ENCODE assay signal across 10 cellular contexts in genomic region chr19:11383706-11384048, GRCh38. TPM values are rescaled to one million over a fixed set of nuclear protein-coding genes. Genes with fewer than 3 reads are reported as not detected.
DNase-seq lines count a peak whose midpoint lies in the region; ATAC-seq and TF ChIP-seq lines count a peak whose summit lies in the region.
"Had no signal": no experiment of that assay in that cellular context is flagged by ENCODE, and none has a peak within 500 bp of the region (broad histone marks: within the 10 kb centered on the region; RNA-seq: fewer than 3 reads in every experiment).

No MANE protein-coding gene starts in this region.

- ATAC-seq in psoas muscle (no peak), HG03280 (IDR thresholded peaks at IDR 0.05; ENCODE audit: unreplicated experiment) (no peak)

- BruUV-seq in Caco-2 (replicated peaks; lab: Mats Ljungman, UMichigan): no TSS peak

- intact Hi-C loops in Caco-2 (cut with micrococcal nuclease; ENCODE audit: unreplicated experiment): loop anchor here (5.0 kb wide), 1 partner anchor 34 kb away; the partner anchor contains the start of gene RGL3
- intact Hi-C loops in psoas muscle (cut with DNase I): loop anchor here (5.0 kb wide), 3 partner anchors 39 to 204 kb away; partner anchors contain the start of gene ELAVL3 (in 1 of the 2)
- intact Hi-C loops in activated naive CD4-positive, alpha-beta T cell treated with anti-CD3 and anti-CD28 coated beads for 36 hours (cut with micrococcal nuclease): no loop called here

- peak overlapping the region; percentile 95 for H3K4me3 Mint-ChIP-seq in Caco-2 (ENCODE audit: unreplicated experiment)
- H3K4me3 Mint-ChIP-seq in glutamatergic neuron (ENCODE audit: unreplicated experiment): peak overlapping the region; percentile 55
- no peak overlapping the region for H3K4me3 Mint-ChIP-seq in activated naive CD4-positive, alpha-beta T cell treated with anti-CD3 and anti-CD28 coated beads for 36 hours

- POLR2A ChIA-PET in Caco-2 (lab: Charles Lee): interaction anchor here (0.5 to 2.3 kb wide), 8 partner anchors 9 to 442 kb away, joined by 3 to 19 read pairs (median 4); partner anchors contain the start of genes RGL3 and SWSAP1

- no peaks in the 10 kb centered on the region for H3K4me1 Mint-ChIP-seq in Caco-2 (ENCODE audit: low read depth, unreplicated experiment)
- H3K4me1 Mint-ChIP-seq in glutamatergic neuron (ENCODE audit: low read depth, unreplicated experiment): peaks cover 6% of the 10 kb centered on the region
- H3K4me1 Mint-ChIP-seq in activated naive CD4-positive, alpha-beta T cell treated with anti-CD3 and anti-CD28 coated beads for 36 hours (ENCODE audit: low read depth): peaks cover 35% of the 10 kb centered on the region

- TF ChIP-seq POLR2A in Peyer's patch (IDR thresholded peaks at IDR 0.05): no peak

- H3K9me3 Mint-ChIP-seq in Caco-2 (ENCODE audit: unreplicated experiment) (no peaks in the 10 kb centered on the region), glutamatergic neuron (ENCODE audit: unreplicated experiment) (peaks cover 8% of the 10 kb centered on the region)
- H3K9me3 Mint-ChIP-seq in activated naive CD4-positive, alpha-beta T cell treated with anti-CD3 and anti-CD28 coated beads for 36 hours: no peaks in the 10 kb centered on the region

- 2 to 3% (median 3%) methylated on average over 7 to 9 of the region's 9 CpGs for WGBS in psoas muscle, 3 donors

- H3K27ac Mint-ChIP-seq in Caco-2 (ENCODE audit: unreplicated experiment) (no peak overlapping the region), glutamatergic neuron (ENCODE audit: unreplicated experiment) (peak overlapping the region; percentile 22)
- H3K27ac Mint-ChIP-seq in activated naive CD4-positive, alpha-beta T cell treated with anti-CD3 and anti-CD28 coated beads for 36 hours: no peak overlapping the region

- peak overlapping the region; percentile 59 for H3K4me3 ChIP-seq in Caco-2 (ENCODE audit: low read depth, low read length)
- H3K4me3 ChIP-seq in Peyer's patch: peak overlapping the region in 3 of 4 donors; percentile 42 to 44 (median 42)
- peak overlapping the region; percentile 53 for H3K4me3 ChIP-seq in psoas muscle

- CTCF ChIA-PET in Caco-2 (lab: Charles Lee): interaction anchor here (0.6 to 2.7 kb wide), 14 partner anchors 9 to 176 kb away, joined by 4 to 31 read pairs (median 8); partner anchors contain the start of genes ELOF1, ODAD3, PRKCSH and RGL3
- CTCF ChIA-PET in activated naive CD4-positive, alpha-beta T cell treated with anti-CD3 and anti-CD28 coated beads for 36 hours (lab: Charles Lee): interaction anchor here (0.6 to 1.4 kb wide), 9 partner anchors 8 to 228 kb away, joined by 3 to 6 read pairs (median 4); partner anchors contain the start of gene SPC24

- DNase-seq in Caco-2 (no peak), Peyer's patch (no peak), glutamatergic neuron (no peak), psoas muscle (no peak), NCI-H2081 (lab: John Stamatoyannopoulos, UW) (no peak)
- no peak for DNase-seq in stimulated activated CD4-positive, alpha-beta T cell treated with anti-CD3 and anti-CD28 coated beads, Interleukin-4, amount 100 ng/mL, for 1 hour
- no peak for DNase-seq in activated naive CD4-positive, alpha-beta T cell treated with anti-CD3 and anti-CD28 coated beads for 36 hours

- H3K4me1 ChIP-seq in Caco-2 (0 out of 2 replicates have a peak, but pooled peaks cover 4% of the 10 kb centered on the region), Peyer's patch (peaks cover 3 to 34% (median 20%) of the 10 kb centered on the region in 4 donors), psoas muscle (peaks cover 22% of the 10 kb centered on the region)

- H3K27me3 Mint-ChIP-seq in Caco-2 (ENCODE audit: insufficient read depth, unreplicated experiment) (no peaks in the 10 kb centered on the region), glutamatergic neuron (ENCODE audit: unreplicated experiment) (peaks cover 9% of the 10 kb centered on the region)
- peaks cover 8% of the 10 kb centered on the region for H3K27me3 Mint-ChIP-seq in activated naive CD4-positive, alpha-beta T cell treated with anti-CD3 and anti-CD28 coated beads for 36 hours (ENCODE audit: low read depth)

- H3K36me3 Mint-ChIP-seq in Caco-2 (ENCODE audit: insufficient read depth, unreplicated experiment) (peaks cover 12% of the 10 kb centered on the region), glutamatergic neuron (ENCODE audit: unreplicated experiment) (no peaks in the 10 kb centered on the region)
- no peaks in the 10 kb centered on the region for H3K36me3 Mint-ChIP-seq in activated naive CD4-positive, alpha-beta T cell treated with anti-CD3 and anti-CD28 coated beads for 36 hours (ENCODE audit: low read depth)

- H3K36me3 ChIP-seq in Caco-2 (ENCODE audit: control insufficient read depth, insufficient read depth, low read length): no peaks in the 10 kb centered on the region
- no peaks in the 10 kb centered on the region for H3K36me3 ChIP-seq in Peyer's patch
- H3K36me3 ChIP-seq in psoas muscle (ENCODE audit: insufficient read depth in 1 of 2, low read depth in 1 of 2): no peaks in the 10 kb centered on the region

- no peak for TF ChIP-seq CTCF in Caco-2 (IDR thresholded peaks at IDR 0.05; ENCODE audit: insufficient read depth in 1 of 2, low read depth in 1 of 2, low read length in 1 of 2, severe bottlenecking in 1 of 2, unreplicated experiment in 1 of 2)
- no peak for TF ChIP-seq CTCF in Peyer's patch (IDR thresholded peaks at IDR 0.05)
- TF ChIP-seq CTCF in glutamatergic neuron (IDR thresholded peaks at IDR 0.05; ENCODE audit: partially characterized antibody, unreplicated experiment): no peak
- no peak for TF ChIP-seq CTCF in psoas muscle (IDR thresholded peaks at IDR 0.05)

- H3K9me3 ChIP-seq in Caco-2 (no peaks in the 10 kb centered on the region), Peyer's patch (no peaks in the 10 kb centered on the region), psoas muscle (no peaks in the 10 kb centered on the region)

- H3K27ac ChIP-seq in Peyer's patch (peak overlapping the region in 2 of 4 donors; percentile 4 to 55), psoas muscle (no peak overlapping the region)
- H3K27ac ChIP-seq: epithelial cell of prostate had no signal

- H3K27me3 ChIP-seq in Caco-2 (replicated peaks; ENCODE audit: control insufficient read depth, insufficient read depth, low read length): no peaks in the 10 kb centered on the region
- peaks cover 0 to 10% of the 10 kb centered on the region in 2 donors for H3K27me3 ChIP-seq in Peyer's patch
- H3K27me3 ChIP-seq in psoas muscle (ENCODE audit: insufficient read depth in 3 of 3, low read length in 2 of 3): peaks cover 0 to 24% (median 8%) of the 10 kb centered on the region in 3 donors

RNA-seq across cellular contexts. Expression of gene EPOR, which starts 0.4 kb away (rescaled TPM):
- 6.1 and 7.9 TPM in 2 replicates for total RNA-seq in Caco-2 (2022)
- total RNA-seq in Peyer's patch: 1 to 10 TPM; 1.2 to 5.0 (median 3.0) TPM
- total RNA-seq in glutamatergic neuron (ENCODE audit: unreplicated experiment): 11.0 TPM
- 1 to 10 TPM; 1.0 to 2.1 (median 1.7) TPM for total RNA-seq in psoas muscle
- 1 to 10 TPM; 1.7 to 2.1 (median 2.1) TPM for polyA plus RNA-seq in psoas muscle
- 1 to 10 TPM; 3.9 to 4.3 TPM for total RNA-seq in activated naive CD4-positive, alpha-beta T cell treated with anti-CD3 and anti-CD28 coated beads for 36 hours

RNA-seq across cellular contexts. Expression of gene SWSAP1, which starts 9.2 kb away (rescaled TPM):
- total RNA-seq in Caco-2 (2022): 3.7 and 3.9 TPM in 2 replicates
- total RNA-seq in Peyer's patch: 1 to 10 TPM in 2 of 4 donors, under 1 TPM in 1, not detected in 1; 0.76 to 3.2 (median 1.9) TPM
- total RNA-seq in glutamatergic neuron (ENCODE audit: unreplicated experiment): 2.1 TPM
- 1 to 10 TPM; 1.1 to 1.7 (median 1.4) TPM for total RNA-seq in psoas muscle
- 1 to 10 TPM; 2.1 to 3.9 (median 2.3) TPM for polyA plus RNA-seq in psoas muscle
- total RNA-seq in activated naive CD4-positive, alpha-beta T cell treated with anti-CD3 and anti-CD28 coated beads for 36 hours: 1 to 10 TPM; 1.1 to 2.1 TPM

RNA-seq across cellular contexts. Expression of gene PLPPR2, which starts 28.4 kb away (rescaled TPM):
- total RNA-seq in Caco-2 (2022) (5.6 and 7.4 TPM in 2 replicates), Peyer's patch (10 to 100 TPM in 2 of 4 donors, 1 to 10 TPM in 2; 6.8 to 18.2 (median 10.1) TPM), glutamatergic neuron (ENCODE audit: unreplicated experiment) (77.0 TPM), psoas muscle (10 to 100 TPM; 14.1 to 33.6 (median 21.5) TPM)
- 10 to 100 TPM in 2 of 3 donors, 1 to 10 TPM in 1; 4.3 to 30.9 (median 20.8) TPM for polyA plus RNA-seq in psoas muscle
- 1 to 10 TPM; 2.6 to 2.8 TPM for total RNA-seq in activated naive CD4-positive, alpha-beta T cell treated with anti-CD3 and anti-CD28 coated beads for 36 hours

RNA-seq across cellular contexts. Expression of gene RGL3, which starts 35.4 kb away (rescaled TPM):
- total RNA-seq in Caco-2 (2022) (53.1 and 58.8 TPM in 2 replicates), Peyer's patch (10 to 100 TPM in 1 of 4 donors, 1 to 10 TPM in 3; 2.5 to 51.2 (median 6.3) TPM), glutamatergic neuron (ENCODE audit: unreplicated experiment) (0.66 TPM), psoas muscle (1 to 10 TPM; 1.6 to 6.4 (median 3.0) TPM)
- polyA plus RNA-seq in psoas muscle: 1 to 10 TPM; 1.2 to 2.4 (median 2.2) TPM
- total RNA-seq in activated naive CD4-positive, alpha-beta T cell treated with anti-CD3 and anti-CD28 coated beads for 36 hours: not detected
- total RNA-seq: activated CD8-positive, alpha-beta memory T cell treated with anti-CD3 and anti-CD28 coated beads for 36 hours had no signal

RNA-seq across cellular contexts. Expression of gene CCDC159, which starts 37.4 kb away (rescaled TPM):
- total RNA-seq in Caco-2 (2022) (11.7 and 13.9 TPM in 2 replicates), Peyer's patch (100 to 1,000 TPM in 1 of 4 donors, 10 to 100 TPM in 3; 25.6 to 157 (median 65.6) TPM), glutamatergic neuron (ENCODE audit: unreplicated experiment) (8.0 TPM), psoas muscle (1 to 10 TPM; 2.4 to 9.2 (median 4.9) TPM)
- polyA plus RNA-seq in psoas muscle: 1 to 10 TPM; 2.7 to 5.9 (median 5.3) TPM
- 10 to 100 TPM; 15.2 to 16.5 TPM for total RNA-seq in activated naive CD4-positive, alpha-beta T cell treated with anti-CD3 and anti-CD28 coated beads for 36 hours
